Comparison of ENCODE assay signal across 18 cellular contexts in the genomic region with DNA sequence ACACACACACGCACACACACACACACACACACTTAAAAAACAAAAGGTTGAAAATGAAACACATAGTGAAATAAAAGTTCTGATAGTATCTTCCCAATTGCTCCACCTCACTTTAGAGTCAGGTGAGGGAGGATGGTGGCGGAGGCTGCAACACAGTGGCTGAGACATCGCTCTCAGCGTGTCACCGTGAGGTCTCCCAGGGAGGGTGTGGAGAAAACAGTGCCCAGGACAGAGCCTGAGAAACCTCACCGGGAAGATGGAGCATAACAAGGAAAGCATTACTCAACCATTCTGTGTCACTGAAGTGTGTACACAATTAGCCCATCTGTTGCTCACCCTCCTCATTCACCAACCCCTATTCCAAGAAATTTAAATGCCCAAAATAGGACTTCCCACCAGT.
"Had no signal": no experiment of that assay in that cellular context is flagged by ENCODE, and none has a peak within 500 bp of the region (broad histone marks: within the 10 kb centered on the region; RNA-seq: fewer than 3 reads in every experiment).

No MANE protein-coding gene starts in this region.

- H3K4me1 ChIP-seq: neural progenitor cell, psoas muscle, suprapubic skin, transverse colon, upper lobe of right lung, uterus had no signal

- ATAC-seq: left lobe of liver; naive thymus-derived CD4-positive, alpha-beta T cell; psoas muscle; right cardiac atrium; stimulated activated naive B cell treated with anti-CD40 and anti-IgM and Interleukin-4, amounts not matched to agents 10 μg/mL and 1 μg/mL and 100 μg/mL, for 72 hours; upper lobe of right lung had no signal

- DNase-seq: effector CD4-positive, alpha-beta T cell; immature natural killer cell; naive thymus-derived CD4-positive, alpha-beta T cell; psoas muscle; right cardiac atrium; stimulated activated CD4-positive, alpha-beta T cell treated with anti-CD3 and anti-CD28 coated beads, Interleukin-15, amount 100 ng/mL, for 24 hours; stimulated activated CD4-positive, alpha-beta T cell treated with anti-CD3 and anti-CD28 coated beads, Interleukin-2, amount 100 ng/mL, for 48 hours; stimulated activated naive B cell treated with anti-CD40 and anti-IgM and Interleukin-4, amounts not matched to agents 10 μg/mL and 1 μg/mL and 100 μg/mL, for 72 hours; transverse colon; upper lobe of right lung; uterus had no signal

- H3K27me3 ChIP-seq: dorsolateral prefrontal cortex, neural progenitor cell, ovary, suprapubic skin, transverse colon, upper lobe of right lung, uterus had no signal

- H3K27ac ChIP-seq: dorsolateral prefrontal cortex, neural progenitor cell, ovary, psoas muscle, skin epidermis, suprapubic skin, transverse colon, upper lobe of right lung, uterus had no signal

- H3K36me3 ChIP-seq: neural progenitor cell, ovary, suprapubic skin, transverse colon, upper lobe of right lung, uterus had no signal

- H3K4me3 ChIP-seq: dorsolateral prefrontal cortex, lung, neural progenitor cell, ovary, psoas muscle, skin epidermis, suprapubic skin, transverse colon, upper lobe of right lung, uterus had no signal

- H3K9me3 ChIP-seq: ovary, psoas muscle, transverse colon, upper lobe of right lung, uterus had no signal
